In the genomic region with DNA sequence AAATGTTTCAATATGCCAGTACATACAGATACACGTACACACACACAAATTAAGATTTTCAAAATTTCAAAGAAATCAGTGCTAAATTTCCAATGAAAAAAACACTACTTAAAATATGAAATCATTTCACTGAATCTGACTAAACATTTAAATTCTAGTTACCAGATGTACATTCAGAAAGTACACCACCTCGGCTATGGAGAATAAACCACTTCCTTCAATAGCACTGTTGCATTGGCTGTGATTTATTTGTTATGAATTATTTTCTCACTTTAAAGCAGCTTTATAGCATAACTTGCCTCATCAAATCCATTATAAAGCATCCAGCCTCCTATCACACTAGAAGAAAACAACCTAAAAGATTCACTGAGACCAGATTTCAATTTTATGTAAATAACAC, we compare ENCODE assay signal across 29 cellular contexts.
"Had no signal": no experiment of that assay in that cellular context is flagged by ENCODE, and none has a peak within 500 bp of the region (broad histone marks: within the 10 kb centered on the region; RNA-seq: fewer than 3 reads in every experiment).

No MANE protein-coding gene starts in this region.

- H3K36me3 ChIP-seq: ascending aorta, cardiac muscle cell, colonic mucosa, esophagus squamous epithelium, lower lobe of right lung, right atrium auricular region, uterus had no signal

- H3K4me1 ChIP-seq: ascending aorta, colonic mucosa, esophagus squamous epithelium, lower lobe of right lung, right atrium auricular region, uterus had no signal

- H3K9me3 ChIP-seq: ascending aorta, colonic mucosa, esophagus squamous epithelium, left lung, lower lobe of right lung, psoas muscle, right atrium auricular region, uterus had no signal

- H3K9me3 Mint-ChIP-seq: activated B cell treated with CpG ODN at 0.5 μM for 24 hours; activated naive CD4-positive, alpha-beta T cell treated with anti-CD3 and anti-CD28 coated beads, Interleukin-2, amount 50 U/mL, for 72 hours; activated T-helper 17 cell treated with anti-CD3 and anti-CD28 coated beads, Interleukin-2, amount 50 U/mL, for 72 hours; brain; stimulated activated naive CD8-positive, alpha-beta T cell treated with anti-CD3 and anti-CD28 coated beads, Interleukin-15, Interleukin-2, amounts not matched to agents 100 ng/mL and 50 ng/mL, for 24 hours; T-helper 2 cell treated with Interferon-gamma antibody and Interleukin-4, amounts not matched to agents 5 μg/mL and 100 μg/mL, for 36 hours; type B pancreatic cell had no signal

- H3K27me3 ChIP-seq: ascending aorta, cardiac muscle cell, colonic mucosa, esophagus squamous epithelium, left lung, right atrium auricular region, uterus had no signal

- H3K4me3 Mint-ChIP-seq: activated B cell treated with CpG ODN at 0.5 μM for 24 hours; activated T-helper 17 cell treated with anti-CD3 and anti-CD28 coated beads, Interleukin-2, amount 50 U/mL, for 72 hours; brain; stimulated activated naive CD8-positive, alpha-beta T cell treated with anti-CD3 and anti-CD28 coated beads, Interleukin-15, Interleukin-2, amounts not matched to agents 100 ng/mL and 50 ng/mL, for 24 hours; T-helper 2 cell treated with Interferon-gamma antibody and Interleukin-4, amounts not matched to agents 5 μg/mL and 100 μg/mL, for 36 hours; type B pancreatic cell had no signal

- DNase-seq: activated B cell treated with CpG ODN at 0.5 μM for 24 hours; activated CD4-positive, alpha-beta T cell treated with anti-CD3 and anti-CD28 coated beads, Interleukin-2, amount 50 U/mL, for 1 hour; activated gamma-delta T cell treated with Interleukin-2 at 50 U/mL for 16 hours; activated T-cell treated with anti-CD3 and anti-CD28 coated beads for 4 hours; cerebellar nuclear complex; colonic mucosa; effector CD8-positive, alpha-beta T cell; esophagus squamous epithelium; foreskin melanocyte; left lung; lower lobe of right lung; mesendoderm; nucleus accumbens; psoas muscle; stimulated activated CD4-positive, alpha-beta T cell treated with anti-CD3 and anti-CD28 coated beads, Interleukin-15, amount 100 ng/mL, for 24 hours; stimulated activated CD4-positive, alpha-beta T cell treated with anti-CD3 and anti-CD28 coated beads, Interleukin-2, amount 100 ng/mL, for 24 hours; substantia nigra; uterus had no signal

- H3K4me3 ChIP-seq: ascending aorta, cardiac muscle cell, colonic mucosa, esophagus squamous epithelium, left lung, lower lobe of right lung, psoas muscle, right atrium auricular region, uterus had no signal

- H3K27me3 Mint-ChIP-seq: activated B cell treated with CpG ODN at 0.5 μM for 24 hours; activated T-helper 17 cell treated with anti-CD3 and anti-CD28 coated beads, Interleukin-2, amount 50 U/mL, for 72 hours; stimulated activated naive CD8-positive, alpha-beta T cell treated with anti-CD3 and anti-CD28 coated beads, Interleukin-15, Interleukin-2, amounts not matched to agents 100 ng/mL and 50 ng/mL, for 24 hours; type B pancreatic cell had no signal

- H3K27ac Mint-ChIP-seq: activated B cell treated with CpG ODN at 0.5 μM for 24 hours; activated T-helper 17 cell treated with anti-CD3 and anti-CD28 coated beads, Interleukin-2, amount 50 U/mL, for 72 hours; brain; stimulated activated naive CD8-positive, alpha-beta T cell treated with anti-CD3 and anti-CD28 coated beads, Interleukin-15, Interleukin-2, amounts not matched to agents 100 ng/mL and 50 ng/mL, for 24 hours; T-helper 2 cell treated with Interferon-gamma antibody and Interleukin-4, amounts not matched to agents 5 μg/mL and 100 μg/mL, for 36 hours; type B pancreatic cell had no signal

- ATAC-seq: activated naive CD4-positive, alpha-beta T cell treated with anti-CD3 and anti-CD28 coated beads, Interleukin-2, amount 50 U/mL, for 72 hours; activated T-helper 17 cell treated with anti-CD3 and anti-CD28 coated beads, Interleukin-2, amount 50 U/mL, for 72 hours; left lung; lower lobe of right lung; psoas muscle had no signal

- H3K27ac ChIP-seq: ascending aorta, cardiac muscle cell, colonic mucosa, epithelial cell of prostate, esophagus squamous epithelium, left lung, lower lobe of right lung, parathyroid adenoma, psoas muscle, right atrium auricular region, uterus had no signal
